Comparison of ENCODE assay signal across 20 cellular contexts in genomic region chr11:10650630-10651029, GRCh38. TPM values are rescaled to one million over a fixed set of nuclear protein-coding genes. Genes with fewer than 3 reads are reported as not detected.
DNase-seq lines count a peak whose midpoint lies in the region; ATAC-seq and TF ChIP-seq lines count a peak whose summit lies in the region.
"Had no signal": no experiment of that assay in that cellular context is flagged by ENCODE, and none has a peak within 500 bp of the region (broad histone marks: within the 10 kb centered on the region; RNA-seq: fewer than 3 reads in every experiment).

No MANE protein-coding gene starts in this region.

- H3K27me3 ChIP-seq in esophagus squamous epithelium: no peaks in the 10 kb centered on the region
- no peaks in the 10 kb centered on the region for H3K27me3 ChIP-seq in vagina
- H3K27me3 ChIP-seq in ovary: no peaks in the 10 kb centered on the region
- H3K27me3 ChIP-seq: BLaER1 had no signal

- no peak for TF ChIP-seq CTCF in esophagus squamous epithelium (IDR thresholded peaks at IDR 0.05)
- no peak for TF ChIP-seq CTCF in vagina (IDR thresholded peaks at IDR 0.05)
- no peak for TF ChIP-seq CTCF in ovary (IDR thresholded peaks at IDR 0.05)

- no peaks in the 10 kb centered on the region for H3K36me3 ChIP-seq in esophagus squamous epithelium
- H3K36me3 ChIP-seq in vagina: no peaks in the 10 kb centered on the region
- H3K36me3 ChIP-seq in ovary: no peaks in the 10 kb centered on the region
- H3K36me3 ChIP-seq: BLaER1 had no signal

- H3K4me3 ChIP-seq in esophagus squamous epithelium: no peak overlapping the region
- no peak overlapping the region for H3K4me3 ChIP-seq in vagina
- no peak overlapping the region for H3K4me3 ChIP-seq in ovary
- H3K4me3 ChIP-seq: BLaER1, K562 had no signal

- DNase-seq in DMS79 (lab: John Stamatoyannopoulos, UW) (peak; percentile 17), DMS79 treated with DMSO at 0.1 percent for 48 hours (lab: John Stamatoyannopoulos, UW) (no peak), esophagus squamous epithelium (lab: John Stamatoyannopoulos, UW) (no peak), sciatic nerve (ENCODE audit: low spot score) (no peak), vagina (ENCODE audit: extremely low spot score in 2 of 2) (no peak), ovary (no peak), left ventricle myocardium superior (no peak)
- DNase-seq: CD8-positive, alpha-beta T cell; DND-41; GDM1; MV-4-11; NCI-H1930; NCI-H2171 treated with DMSO at 0.1 percent for 48 hours; NCI-H748 treated with DMSO at 0.1 percent for 48 hours had no signal

- no peak for TF ChIP-seq EP300 in ovary (IDR thresholded peaks at IDR 0.05)

- ATAC-seq in sciatic nerve: peak; percentile 41
- ATAC-seq in HG02973 (IDR thresholded peaks at IDR 0.05; ENCODE audit: unreplicated experiment): no peak
- no peak for ATAC-seq in left ventricle myocardium superior
- ATAC-seq: CD8-positive, alpha-beta T cell; K562; Panc1 had no signal

- 35 to 36% methylated on average over 2 of the region's 2 CpGs for WGBS in esophagus squamous epithelium, 2 donors
- WGBS in ovary, 3 donors: 67 to 82% (median 69%) methylated on average over 2 of the region's 2 CpGs

- intact Hi-C loops in esophagus squamous epithelium (cut with DNase I): loop anchor here (10.0 kb wide), 1 partner anchor 246 kb away; no protein-coding TSS in a partner anchor
- intact Hi-C loops in sciatic nerve (cut with DNase I): no loop called here
- intact Hi-C loops in vagina (cut with DNase I): no loop called here
- intact Hi-C loops in ovary (cut with DNase I): no loop called here
- intact Hi-C loops in left ventricle myocardium superior (cut with micrococcal nuclease): no loop called here

- no peak for TF ChIP-seq POLR2A in esophagus squamous epithelium (IDR thresholded peaks at IDR 0.05)
- TF ChIP-seq POLR2A in vagina (IDR thresholded peaks at IDR 0.05): no peak
- TF ChIP-seq POLR2A in ovary (IDR thresholded peaks at IDR 0.05): no peak

- H3K27ac ChIP-seq in esophagus squamous epithelium (peak overlapping the region in 3 of 4 donors; percentile 0 to 90 (median 89)), vagina (peak overlapping the region; percentile 6), ovary (no peak overlapping the region)
- H3K27ac ChIP-seq: 22Rv1, BLaER1 had no signal

- H3K9me3 ChIP-seq in esophagus squamous epithelium (no peaks in the 10 kb centered on the region), vagina (no peaks in the 10 kb centered on the region), ovary (no peaks in the 10 kb centered on the region)
- H3K9me3 ChIP-seq: BLaER1 had no signal

- H3K4me1 ChIP-seq in esophagus squamous epithelium: peaks cover 18 to 95% (median 59%) of the 10 kb centered on the region in 3 donors
- H3K4me1 ChIP-seq in vagina: peaks cover 54% of the 10 kb centered on the region
- peaks cover 15% of the 10 kb centered on the region for H3K4me1 ChIP-seq in ovary (ENCODE audit: insufficient read depth)

RNA-seq across cellular contexts. Expression of gene IRAG1, which starts 42.9 kb away (rescaled TPM):
- total RNA-seq in esophagus squamous epithelium: 10 to 100 TPM in 2 of 4 donors, 1 to 10 TPM in 2; 3.5 to 48.4 (median 9.9) TPM
- total RNA-seq in sciatic nerve: 9.6 TPM
- 18.2 TPM for total RNA-seq in vagina
- total RNA-seq in ovary: 10 to 100 TPM in 6 of 7 donors, 1 to 10 TPM in 1; 5.8 to 89.5 (median 29.8) TPM
- 10 to 100 TPM; 16.3 to 70.6 TPM for polyA plus RNA-seq in ovary
- 5.2 TPM for total RNA-seq in left ventricle myocardium superior
- total RNA-seq: CD8-positive, alpha-beta T cell; NCI-H460 had no signal

Comparison
In these comparisons a context has a peak if more than half of its experiments do, and no peak if none do; other contexts are left out.
1. H3K27ac ChIP-seq: peak in esophagus squamous epithelium (3 of 4) and vagina (single experiment); none in ovary (0 of 2).